8 cellular contexts compared by ENCODE assay signal in genomic region chr19:37467608-37468090, GRCh38. TPM values are rescaled to one million over a fixed set of nuclear protein-coding genes. Genes with fewer than 3 reads are reported as not detected.
DNase-seq lines count a peak whose midpoint lies in the region; TF ChIP-seq lines count a peak whose summit lies in the region.

No MANE protein-coding gene starts in this region.

- DNase-seq in Peyer's patch = no peak
- DNase-seq in ovary = no peak
- DNase-seq in NCI-H526 treated with DMSO at 0.1 percent for 48 hours (lab: John Stamatoyannopoulos, UW) = no peak
- no peak for DNase-seq in NCI-H2171 (lab: John Stamatoyannopoulos, UW)
- DNase-seq in COR-L47 (lab: John Stamatoyannopoulos, UW) = no peak
- no peak for DNase-seq in NCI-H1048 (lab: John Stamatoyannopoulos, UW)

- H3K9ac ChIP-seq in ES-I3 (ENCODE audit: low read depth, low read length) = peak overlapping the region; percentile 91

- H3K9me3 ChIP-seq in ES-I3 (ENCODE audit: control insufficient read depth, insufficient read depth, low read length) (no peaks in the 10 kb centered on the region), Peyer's patch (peaks cover 0 to 15% (median 0%) of the 10 kb centered on the region in 4 donors), esophagus (ENCODE audit: control insufficient read depth in 2 of 2, insufficient read depth in 1 of 2, low read depth in 1 of 2, low read length in 1 of 2) (no peaks in the 10 kb centered on the region), ovary (peaks cover 0 to under 1% of the 10 kb centered on the region in 2 donors)

- H3K27ac ChIP-seq in Peyer's patch = peak overlapping the region; percentile 75 to 95 (median 82)
- peak overlapping the region; percentile 91 to 97 for H3K27ac ChIP-seq in esophagus (ENCODE audit: low read depth in 2 of 2, low read length in 1 of 2)
- peak overlapping the region; percentile 71 to 75 for H3K27ac ChIP-seq in ovary

- intact Hi-C loops in ovary (cut with DNase I) = no loop called here

- H3K4me3 ChIP-seq in Peyer's patch (peak overlapping the region; percentile 54 to 88 (median 72)), esophagus (ENCODE audit: low read depth in 1 of 2, low read length in 2 of 2) (peak overlapping the region; percentile 63 to 86), ovary (peak overlapping the region; percentile 96)

- H3K4me1 ChIP-seq in ES-I3 (ENCODE audit: insufficient read depth, low read length) (no peaks in the 10 kb centered on the region), Peyer's patch (peaks cover 0 to 10% (median 5%) of the 10 kb centered on the region in 4 donors), esophagus (ENCODE audit: control insufficient read depth in 2 of 2, insufficient read depth in 2 of 2, low read length in 1 of 2) (peaks cover 0 to 7% of the 10 kb centered on the region in 2 donors), ovary (ENCODE audit: insufficient read depth) (peaks cover 5% of the 10 kb centered on the region)

- H3K27me3 ChIP-seq in Peyer's patch (no peaks in the 10 kb centered on the region), esophagus (ENCODE audit: control insufficient read depth in 1 of 2, insufficient read depth in 2 of 2, low read length in 2 of 2) (no peaks in the 10 kb centered on the region), ovary (no peaks in the 10 kb centered on the region)

- TF ChIP-seq POLR2A in Peyer's patch (IDR thresholded peaks at IDR 0.05) (no peak), ovary (IDR thresholded peaks at IDR 0.05) (no peak)

- H3K36me3 ChIP-seq in ES-I3 (ENCODE audit: insufficient read depth, low read length) = no peaks in the 10 kb centered on the region; the same call in 1 of the 2 replicates
- H3K36me3 ChIP-seq in Peyer's patch = peaks cover 0 to 10% (median 0%) of the 10 kb centered on the region in 3 donors
- H3K36me3 ChIP-seq in esophagus (ENCODE audit: control insufficient read depth in 2 of 2, insufficient read depth in 2 of 2, low read length in 1 of 2) = no peaks in the 10 kb centered on the region
- no peaks in the 10 kb centered on the region for H3K36me3 ChIP-seq in ovary

- TF ChIP-seq EP300 in ovary (IDR thresholded peaks at IDR 0.05) = no peak

- no peak for TF ChIP-seq CTCF in Peyer's patch (IDR thresholded peaks at IDR 0.05)
- no peak for TF ChIP-seq CTCF in ovary (IDR thresholded peaks at IDR 0.05)

- 42 to 44% methylated on average over 18 of the region's 18 CpGs for WGBS in esophagus, 2 donors
- 38 to 49% (median 42%) methylated on average over 18 of the region's 18 CpGs for WGBS in ovary, 3 donors

RNA-seq across cellular contexts. Expression of gene ZNF569, which starts 0.4 kb away (rescaled TPM):
- total RNA-seq in Peyer's patch (1 to 10 TPM; 1.1 to 3.5 (median 1.4) TPM), ovary (10 to 100 TPM in 1 of 7 donors, 1 to 10 TPM in 6; 7.1 to 11.0 (median 9.0) TPM)
- polyA plus RNA-seq in esophagus (1 to 10 TPM in 1 of 2 donors, under 1 TPM in 1; 0.89 to 1.1 TPM), ovary (1 to 10 TPM; 3.9 to 5.7 TPM)

RNA-seq across cellular contexts. Expression of gene ZNF570, which starts 1.5 kb away (rescaled TPM):
- total RNA-seq in Peyer's patch (1 to 10 TPM; 3.0 to 6.6 (median 4.9) TPM), ovary (1 to 10 TPM; 4.5 to 9.0 (median 7.7) TPM)
- polyA plus RNA-seq in esophagus (under 1 TPM; 0.69 to 0.71 TPM), ovary (1 to 10 TPM; 4.2 to 5.0 TPM)

RNA-seq across cellular contexts. Expression of gene ZNF793, which starts 39.1 kb away (rescaled TPM):
- total RNA-seq in Peyer's patch (10 to 100 TPM in 1 of 4 donors, 1 to 10 TPM in 3; 1.6 to 15.7 (median 5.0) TPM), ovary (10 to 100 TPM in 4 of 7 donors, 1 to 10 TPM in 3; 7.9 to 18.2 (median 11.6) TPM)
- polyA plus RNA-seq in esophagus (1 to 10 TPM; 1.7 to 4.1 TPM), ovary (1 to 10 TPM; 5.0 to 9.0 TPM)
